1 cellular context compared by ENCODE assay signal in the genomic region with DNA sequence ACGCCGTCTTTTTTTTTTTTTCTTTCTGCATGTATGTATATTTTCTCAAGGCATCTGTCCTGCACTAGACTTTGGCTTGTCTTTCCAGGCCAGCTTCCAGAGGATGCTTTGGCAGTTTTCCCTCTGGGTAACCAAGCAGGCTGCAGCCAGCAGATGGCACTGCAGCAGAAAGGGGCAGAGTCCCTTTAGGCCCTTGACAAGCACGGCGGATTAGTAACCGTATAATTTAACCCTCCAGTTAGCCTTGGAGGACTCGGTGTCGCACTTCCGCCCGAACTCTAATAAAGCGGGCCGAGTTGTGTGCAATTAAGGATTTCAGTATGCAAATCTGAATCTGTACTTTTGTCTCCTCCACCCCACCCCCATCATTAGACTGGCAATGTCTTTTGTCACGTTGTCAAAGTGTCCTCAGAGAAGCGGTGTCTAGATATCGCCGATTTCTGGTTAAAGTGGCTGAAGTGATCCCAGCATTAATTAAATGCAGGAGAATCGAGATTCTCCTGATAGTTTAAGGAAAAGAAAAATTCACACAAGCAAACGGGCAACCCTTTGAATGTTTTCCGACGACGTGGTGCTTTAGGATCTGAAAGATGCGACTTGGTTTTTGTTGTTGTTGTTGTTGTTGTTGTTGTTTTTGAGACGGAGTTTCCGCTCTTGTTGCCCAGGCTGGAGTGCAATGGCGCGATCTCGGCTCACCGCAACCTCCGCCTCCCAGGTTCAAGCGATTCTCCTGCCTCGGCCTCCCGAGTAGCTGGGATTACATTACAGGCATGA.
TF ChIP-seq lines count a peak whose summit lies in the region.

No MANE protein-coding gene starts in this region.

TF ChIP-seq in K562, 482 proteins besides CTCF, POLR2A, EP300 and RAD21 (continued from another document):
- TF ChIP-seq, protein P1, sequence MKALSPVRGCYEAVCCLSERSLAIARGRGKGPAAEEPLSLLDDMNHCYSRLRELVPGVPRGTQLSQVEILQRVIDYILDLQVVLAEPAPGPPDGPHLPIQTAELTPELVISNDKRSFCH (CRISPR knock-in tag; IDR thresholded peaks at IDR 0.05) = no peak
- TF ChIP-seq, protein P1 (tag; IDR thresholded peaks at IDR 0.05) = no peak
- TF ChIP-seq MAFK (IDR thresholded peaks at IDR 0.05; ENCODE audit: low read length) (no peak), TCFL5 (CRISPR knock-in tag; conservative IDR thresholded peaks at IDR 0.05) (no peak), NCOA1 (IDR thresholded peaks at IDR 0.05; ENCODE audit: low read depth) (no peak), SUPT5H (IDR thresholded peaks at IDR 0.05) (peak; percentile 22; the same call in 1 of the 2 replicates), DPF2 (IDR thresholded peaks at IDR 0.05) (peak; percentile 16; the same call in 1 of the 2 replicates), CBX1 (IDR thresholded peaks at IDR 0.05; ENCODE audit: low read depth) (no peak), DNMT1 (IDR thresholded peaks at IDR 0.05) (no peak), SP1 (CRISPR knock-in tag; IDR thresholded peaks at IDR 0.05) (peak; percentile 38; the same call in 1 of the 2 replicates), ZNF24 (IDR thresholded peaks at IDR 0.05) (peak; percentile 45; the same call in 1 of the 2 replicates), ETS2 (tag; IDR thresholded peaks at IDR 0.05; ENCODE audit: borderline replicate concordance, poor library complexity, severe bottlenecking) (no peak), BCOR (IDR thresholded peaks at IDR 0.05) (no peak), MTA1 (IDR thresholded peaks at IDR 0.05; ENCODE audit: borderline replicate concordance) (no peak; the same call in 1 of the 2 replicates), KHSRP (IDR thresholded peaks at IDR 0.05) (no peak), RFX7 (CRISPR knock-in tag; IDR thresholded peaks at IDR 0.05) (no peak), BRCA1 (IDR thresholded peaks at IDR 0.05) (no peak), BRCA1 (CRISPR knock-in tag; IDR thresholded peaks at IDR 0.05) (no peak)
- TF ChIP-seq, protein P2, sequence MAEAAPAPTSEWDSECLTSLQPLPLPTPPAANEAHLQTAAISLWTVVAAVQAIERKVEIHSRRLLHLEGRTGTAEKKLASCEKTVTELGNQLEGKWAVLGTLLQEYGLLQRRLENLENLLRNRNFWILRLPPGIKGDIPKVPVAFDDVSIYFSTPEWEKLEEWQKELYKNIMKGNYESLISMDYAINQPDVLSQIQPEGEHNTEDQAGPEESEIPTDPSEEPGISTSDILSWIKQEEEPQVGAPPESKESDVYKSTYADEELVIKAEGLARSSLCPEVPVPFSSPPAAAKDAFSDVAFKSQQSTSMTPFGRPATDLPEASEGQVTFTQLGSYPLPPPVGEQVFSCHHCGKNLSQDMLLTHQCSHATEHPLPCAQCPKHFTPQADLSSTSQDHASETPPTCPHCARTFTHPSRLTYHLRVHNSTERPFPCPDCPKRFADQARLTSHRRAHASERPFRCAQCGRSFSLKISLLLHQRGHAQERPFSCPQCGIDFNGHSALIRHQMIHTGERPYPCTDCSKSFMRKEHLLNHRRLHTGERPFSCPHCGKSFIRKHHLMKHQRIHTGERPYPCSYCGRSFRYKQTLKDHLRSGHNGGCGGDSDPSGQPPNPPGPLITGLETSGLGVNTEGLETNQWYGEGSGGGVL (CRISPR knock-in tag; IDR thresholded peaks at IDR 0.05) = no peak
- TF ChIP-seq, protein P3, sequence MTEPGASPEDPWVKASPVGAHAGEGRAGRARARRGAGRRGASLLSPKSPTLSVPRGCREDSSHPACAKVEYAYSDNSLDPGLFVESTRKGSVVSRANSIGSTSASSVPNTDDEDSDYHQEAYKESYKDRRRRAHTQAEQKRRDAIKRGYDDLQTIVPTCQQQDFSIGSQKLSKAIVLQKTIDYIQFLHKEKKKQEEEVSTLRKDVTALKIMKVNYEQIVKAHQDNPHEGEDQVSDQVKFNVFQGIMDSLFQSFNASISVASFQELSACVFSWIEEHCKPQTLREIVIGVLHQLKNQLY (CRISPR knock-in tag; conservative IDR thresholded peaks at IDR 0.05) = no peak
- TF ChIP-seq, protein P4, sequence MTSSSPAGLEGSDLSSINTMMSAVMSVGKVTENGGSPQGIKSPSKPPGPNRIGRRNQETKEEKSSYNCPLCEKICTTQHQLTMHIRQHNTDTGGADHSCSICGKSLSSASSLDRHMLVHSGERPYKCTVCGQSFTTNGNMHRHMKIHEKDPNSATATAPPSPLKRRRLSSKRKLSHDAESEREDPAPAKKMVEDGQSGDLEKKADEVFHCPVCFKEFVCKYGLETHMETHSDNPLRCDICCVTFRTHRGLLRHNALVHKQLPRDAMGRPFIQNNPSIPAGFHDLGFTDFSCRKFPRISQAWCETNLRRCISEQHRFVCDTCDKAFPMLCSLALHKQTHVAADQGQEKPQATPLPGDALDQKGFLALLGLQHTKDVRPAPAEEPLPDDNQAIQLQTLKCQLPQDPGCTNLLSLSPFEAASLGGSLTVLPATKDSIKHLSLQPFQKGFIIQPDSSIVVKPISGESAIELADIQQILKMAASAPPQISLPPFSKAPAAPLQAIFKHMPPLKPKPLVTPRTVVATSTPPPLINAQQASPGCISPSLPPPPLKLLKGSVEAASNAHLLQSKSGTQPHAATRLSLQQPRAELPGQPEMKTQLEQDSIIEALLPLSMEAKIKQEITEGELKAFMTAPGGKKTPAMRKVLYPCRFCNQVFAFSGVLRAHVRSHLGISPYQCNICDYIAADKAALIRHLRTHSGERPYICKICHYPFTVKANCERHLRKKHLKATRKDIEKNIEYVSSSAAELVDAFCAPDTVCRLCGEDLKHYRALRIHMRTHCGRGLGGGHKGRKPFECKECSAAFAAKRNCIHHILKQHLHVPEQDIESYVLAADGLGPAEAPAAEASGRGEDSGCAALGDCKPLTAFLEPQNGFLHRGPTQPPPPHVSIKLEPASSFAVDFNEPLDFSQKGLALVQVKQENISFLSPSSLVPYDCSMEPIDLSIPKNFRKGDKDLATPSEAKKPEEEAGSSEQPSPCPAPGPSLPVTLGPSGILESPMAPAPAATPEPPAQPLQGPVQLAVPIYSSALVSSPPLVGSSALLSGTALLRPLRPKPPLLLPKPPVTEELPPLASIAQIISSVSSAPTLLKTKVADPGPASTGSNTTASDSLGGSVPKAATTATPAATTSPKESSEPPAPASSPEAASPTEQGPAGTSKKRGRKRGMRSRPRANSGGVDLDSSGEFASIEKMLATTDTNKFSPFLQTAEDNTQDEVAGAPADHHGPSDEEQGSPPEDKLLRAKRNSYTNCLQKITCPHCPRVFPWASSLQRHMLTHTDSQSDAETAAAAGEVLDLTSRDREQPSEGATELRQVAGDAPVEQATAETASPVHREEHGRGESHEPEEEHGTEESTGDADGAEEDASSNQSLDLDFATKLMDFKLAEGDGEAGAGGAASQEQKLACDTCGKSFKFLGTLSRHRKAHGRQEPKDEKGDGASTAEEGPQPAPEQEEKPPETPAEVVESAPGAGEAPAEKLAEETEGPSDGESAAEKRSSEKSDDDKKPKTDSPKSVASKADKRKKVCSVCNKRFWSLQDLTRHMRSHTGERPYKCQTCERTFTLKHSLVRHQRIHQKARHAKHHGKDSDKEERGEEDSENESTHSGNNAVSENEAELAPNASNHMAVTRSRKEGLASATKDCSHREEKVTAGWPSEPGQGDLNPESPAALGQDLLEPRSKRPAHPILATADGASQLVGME (CRISPR knock-in tag; IDR thresholded peaks at IDR 0.05) = no peak
